8 cellular contexts compared by ENCODE assay signal in genomic region chr10:87861953-87862643, GRCh38. TPM values are rescaled to one million over a fixed set of nuclear protein-coding genes. Genes with fewer than 3 reads are reported as not detected.
A peak's percentile ranks its signal among the peaks of the same experiment; 100 is the strongest.
DNase-seq lines count a peak whose midpoint lies in the region; ATAC-seq and TF ChIP-seq lines count a peak whose summit lies in the region.

No MANE protein-coding gene starts in this region.

- H3K27ac ChIP-seq in DND-41 (ENCODE audit: low read length): peak overlapping the region; percentile 97
- peak overlapping the region; percentile 76 for H3K27ac ChIP-seq in IMR-90 (ENCODE audit: insufficient read depth, low read length)
- peak overlapping the region; percentile 85 to 97 for H3K27ac ChIP-seq in SK-N-SH (ENCODE audit: low read depth in 2 of 2, low read length in 1 of 2)

- H2AFZ ChIP-seq in DND-41 (ENCODE audit: low read depth, low read length): peak overlapping the region; percentile 83
- peak overlapping the region; percentile 99 for H2AFZ ChIP-seq in IMR-90 (replicated peaks; ENCODE audit: low read length, poor library complexity)
- peak overlapping the region; percentile 92 for H2AFZ ChIP-seq in SK-N-SH (ENCODE audit: low read depth)

- H3K4me1 ChIP-seq in DND-41 (ENCODE audit: insufficient read depth, low read length) (peaks cover 23% of the 10 kb centered on the region), IMR-90 (ENCODE audit: control insufficient read depth, insufficient read depth, low read length) (no peaks in the 10 kb centered on the region), SK-N-SH (ENCODE audit: control insufficient read depth in 1 of 2, insufficient read depth in 2 of 2, low read depth in 1 of 2, low read length in 1 of 2) (peaks cover 0 to 13% of the 10 kb centered on the region in 2 experiments; a peak in 2 of 4 replicates)

- H3F3A ChIP-seq in SK-N-SH (replicated peaks; ENCODE audit: insufficient read depth): peaks cover 33% of the 10 kb centered on the region

- ATAC-seq in DND-41 (ENCODE audit: insufficient read depth, low read depth) (peak; percentile 48), GM21447 (IDR thresholded peaks at IDR 0.05; ENCODE audit: unreplicated experiment) (peak; percentile 50), IMR-90 (ENCODE audit: low read depth) (peak; percentile 72)
- ATAC-seq in activated naive CD4-positive, alpha-beta T cell treated with anti-CD3 and anti-CD28 coated beads, Interleukin-2, amount 50 U/mL, for 72 hours: peak; percentile 54 to 59

- peak overlapping the region; percentile 88 for H4K91ac ChIP-seq in IMR-90 (ENCODE audit: insufficient read depth, low read depth, low read length)

- CTCF ChIA-PET in IMR-90 (lab: Yijun Ruan, JAX): interaction anchor here (0.6 to 1.3 kb wide), 2 partner anchors 86 to 528 kb away, joined by 4 read pairs; no protein-coding TSS in a partner anchor
- CTCF ChIA-PET in SK-N-SH (lab: Yijun Ruan, JAX): interaction anchor here (1.0 to 3.8 kb wide), 7 partner anchors 12 to 702 kb away, joined by 3 to 42 read pairs (median 3); no protein-coding TSS in a partner anchor

- peak overlapping the region; percentile 71 for H2BK5ac ChIP-seq in IMR-90 (ENCODE audit: low read depth, low read length, poor library complexity, severe bottlenecking)

- DNase-seq in DND-41 (peak; percentile 98), IMR-90 (peak; percentile 98), SK-N-SH (peak; percentile 91), glomerular endothelial cell (ENCODE audit: extremely low read depth, low read depth, low spot score) (peak; percentile 89), nucleus accumbens (lab: John Stamatoyannopoulos, UW) (peak; percentile 47 to 97 (median 88)), superior temporal gyrus (ENCODE audit: extremely low spot score) (peak; percentile 97)
- peak; percentile 88 to 89 for DNase-seq in activated naive CD4-positive, alpha-beta T cell treated with anti-CD3 and anti-CD28 coated beads, Interleukin-2, amount 50 U/mL, for 72 hours (ENCODE audit: low spot score in 2 of 2)

- H4K20me1 ChIP-seq in DND-41 (ENCODE audit: insufficient read depth, low read length) (peaks cover 28% of the 10 kb centered on the region; the same call in 1 of the 2 replicates), IMR-90 (ENCODE audit: insufficient read depth, low read length) (peaks cover 27% of the 10 kb centered on the region; the same call in 1 of the 2 replicates), SK-N-SH (ENCODE audit: insufficient read depth) (peaks cover 29% of the 10 kb centered on the region)

- TF ChIP-seq RAD21 in IMR-90 (IDR thresholded peaks at IDR 0.05; ENCODE audit: low read length) (peak; percentile 2; the same call in 1 of the 2 replicates), SK-N-SH (IDR thresholded peaks at IDR 0.05; ENCODE audit: low read length) (peak; percentile 23)

- no peaks in the 10 kb centered on the region for H3K27me3 ChIP-seq in DND-41 (ENCODE audit: insufficient read depth, low read length, poor library complexity)
- H3K27me3 ChIP-seq in IMR-90 (ENCODE audit: control insufficient read depth, insufficient read depth, low read length): no peaks in the 10 kb centered on the region
- no peaks in the 10 kb centered on the region for H3K27me3 ChIP-seq in SK-N-SH (ENCODE audit: insufficient read depth)

- dilution Hi-C loops in IMR-90 (cut with HindIII; ENCODE audit: low sequenced_read_pairs, unreplicated experiment): no loop called here

- H3K9ac ChIP-seq in DND-41 (ENCODE audit: low read depth, low read length): peak overlapping the region; percentile 82
- H3K9ac ChIP-seq in IMR-90 (ENCODE audit: low read depth, low read length): peak overlapping the region; percentile 71
- peak overlapping the region; percentile 94 for H3K9ac ChIP-seq in SK-N-SH

- H3K79me2 ChIP-seq in DND-41 (ENCODE audit: insufficient read depth, low read length) (peaks cover 55% of the 10 kb centered on the region), SK-N-SH (ENCODE audit: insufficient read depth) (peaks cover 35% of the 10 kb centered on the region)

- H3K9me2 ChIP-seq in SK-N-SH: no peaks in the 10 kb centered on the region

- intact Hi-C loops in IMR-90 (cut with micrococcal nuclease): loop anchor here (1.0 to 10.0 kb wide), 9 partner anchors 75 to 691 kb away; no protein-coding TSS in a partner anchor

- no peaks in the 10 kb centered on the region for H3K9me3 ChIP-seq in DND-41 (ENCODE audit: insufficient read depth, low read length, severe bottlenecking)
- H3K9me3 ChIP-seq in IMR-90 (ENCODE audit: control insufficient read depth, insufficient read depth, low read length): no peaks in the 10 kb centered on the region
- H3K9me3 ChIP-seq in SK-N-SH: no peaks in the 10 kb centered on the region

- peak overlapping the region; percentile 94; the same call in 1 of the 2 replicates for H3K23ac ChIP-seq in IMR-90 (ENCODE audit: low read depth, low read length)

- H2BK15ac ChIP-seq in IMR-90 (ENCODE audit: low read depth, low read length): peak overlapping the region; percentile 48; the same call in 1 of the 3 replicates

- TF ChIP-seq CTCF in DND-41 (IDR thresholded peaks at IDR 0.05; ENCODE audit: borderline replicate concordance, extremely low read depth, low read length, poor library complexity, severe bottlenecking) (peak; percentile 21), IMR-90 (conservative IDR thresholded peaks at IDR 0.05; ENCODE audit: low read depth, low read length) (no peak), SK-N-SH (IDR thresholded peaks at IDR 0.05) (no peak)

- peak overlapping the region; percentile 85 for H3K4ac ChIP-seq in IMR-90 (ENCODE audit: low read depth, low read length)

- peak overlapping the region; percentile 59; the same call in 1 of the 2 replicates for H2BK20ac ChIP-seq in IMR-90 (ENCODE audit: low read depth, low read length)

- H3K4me3 ChIP-seq in DND-41 (ENCODE audit: low read depth in 1 of 2, low read length in 2 of 2) (peak overlapping the region; percentile 58 to 73), IMR-90 (ENCODE audit: insufficient read depth, low read depth, low read length) (peak overlapping the region; percentile 73), SK-N-SH (ENCODE audit: low read depth in 2 of 2, low read length in 1 of 2) (peak overlapping the region; percentile 79 to 97)

- 0 out of 2 replicates have a peak, but pooled peaks have one; percentile 18 for TF ChIP-seq POLR2A in IMR-90 (IDR thresholded peaks at IDR 0.05; ENCODE audit: low read depth, low read length)

- BruUV-seq in IMR-90 (replicated peaks; lab: Mats Ljungman, UMichigan): no TSS peak

- peak overlapping the region; percentile 95 for H2AK9ac ChIP-seq in IMR-90 (replicated peaks; ENCODE audit: low read depth, low read length, poor library complexity)

- H3K79me1 ChIP-seq in IMR-90 (ENCODE audit: low read depth in 1 of 2, low read length in 2 of 2): peaks cover 0 to 6% of the 10 kb centered on the region in 2 experiments; a peak in 1 of 4 replicates

- POLR2A ChIA-PET in IMR-90 (lab: Charles Lee; ENCODE audit: unreplicated experiment) (interaction anchor here (0.6 to 1.2 kb wide), 4 partner anchors 10 to 527 kb away, joined by 3 to 4 read pairs (median 4); no protein-coding TSS in a partner anchor), SK-N-SH (lab: Yijun Ruan, JAX) (interaction anchor here (0.6 to 3.0 kb wide), 19 partner anchors 10 to 690 kb away, joined by 3 to 37 read pairs (median 5); partner anchors contain the start of gene ATAD1)

- peak overlapping the region; percentile 89 for H3K4me2 ChIP-seq in DND-41 (ENCODE audit: insufficient read depth, low read length)
- peak overlapping the region; percentile 97 for H3K4me2 ChIP-seq in IMR-90 (ENCODE audit: low read depth, low read length)
- peak overlapping the region; percentile 96 for H3K4me2 ChIP-seq in SK-N-SH

- no peaks in the 10 kb centered on the region for H3K9me3 Mint-ChIP-seq in activated naive CD4-positive, alpha-beta T cell treated with anti-CD3 and anti-CD28 coated beads, Interleukin-2, amount 50 U/mL, for 72 hours

- in situ Hi-C loops in IMR-90 (cut with MboI; ENCODE audit: low sequenced_read_pairs): loop anchor here (5.0 kb wide), 1 partner anchor 525 kb away; no protein-coding TSS in a partner anchor

- TF ChIP-seq EP300 in SK-N-SH (IDR thresholded peaks at IDR 0.05; ENCODE audit: borderline replicate concordance in 1 of 2, low read depth in 1 of 2, low read length in 1 of 2): 0 out of 4 replicates have a peak, but pooled peaks of 1 of the 2 experiments have one; percentile 22

- peak overlapping the region; percentile 73 to 94 for H3K27ac Mint-ChIP-seq in activated naive CD4-positive, alpha-beta T cell treated with anti-CD3 and anti-CD28 coated beads, Interleukin-2, amount 50 U/mL, for 72 hours

- peak overlapping the region; percentile 21 for H4K5ac ChIP-seq in IMR-90 (ENCODE audit: low read depth, low read length)

- H3K36me3 Mint-ChIP-seq in activated naive CD4-positive, alpha-beta T cell treated with anti-CD3 and anti-CD28 coated beads, Interleukin-2, amount 50 U/mL, for 72 hours: peaks cover 13 to 29% of the 10 kb centered on the region in 2 donors

- H3K18ac ChIP-seq in IMR-90 (ENCODE audit: low read depth, low read length): peak overlapping the region; percentile 44

- H3K36me3 ChIP-seq in DND-41 (ENCODE audit: insufficient read depth, low read length) (peaks cover 16% of the 10 kb centered on the region), IMR-90 (ENCODE audit: control insufficient read depth, insufficient read depth, low read length) (no peaks in the 10 kb centered on the region), SK-N-SH (replicated peaks in 1 of 2; ENCODE audit: control insufficient read depth in 1 of 2, insufficient read depth in 2 of 2, low read length in 1 of 2) (peaks cover 8 to 10% of the 10 kb centered on the region in 2 experiments)

- peak overlapping the region; percentile 62 for H2BK120ac ChIP-seq in IMR-90 (ENCODE audit: low read depth, low read length)

- H3K14ac ChIP-seq in IMR-90 (replicated peaks; ENCODE audit: low read depth, low read length): peak overlapping the region; percentile 91

- H3K56ac ChIP-seq in IMR-90 (ENCODE audit: extremely low read depth, insufficient read depth, low read length): peak overlapping the region; percentile 50

- H2AK5ac ChIP-seq in IMR-90 (ENCODE audit: low read depth, low read length): peak overlapping the region; percentile 46; the same call in 1 of the 2 replicates

- 1% methylated on average over 20 of the region's 56 CpGs; no CpG with 5 or more reads in 1 of the 2 experiments for WGBS in IMR-90 (ENCODE audit: extremely low coverage in 2 of 2, insufficient read length in 1 of 2), 2 experiments
- WGBS in SK-N-SH (ENCODE audit: low lambda C conversion rate): 18% methylated on average over 29 of the region's 56 CpGs

- peak overlapping the region; percentile 65 to 90 for H4K8ac ChIP-seq in IMR-90 (ENCODE audit: low read depth in 2 of 2, low read length in 2 of 2)

- no peaks in the 10 kb centered on the region for H3K9me1 ChIP-seq in IMR-90 (ENCODE audit: insufficient read depth, low read length)

RNA-seq across cellular contexts. Expression of gene KLLN, which starts 1.2 kb away (rescaled TPM):
- total RNA-seq in IMR-90 (2012; rRNA removed) (0.36 and 0.56 TPM in 2 replicates), glomerular endothelial cell (0.18 and 0.82 TPM in 2 replicates)
- polyA plus RNA-seq in IMR-90 (2012; rRNA removed) (0.26 and 0.36 TPM in 2 replicates), SK-N-SH (2012; rRNA removed) (0.83 and 1.2 TPM in 2 replicates)
- 0.22 and 0.39 TPM in 2 replicates for polyA plus RNA-seq in IMR-90 (2012; cell fraction: cytosol; rRNA removed)
- polyA plus RNA-seq in IMR-90 (2012; cell fraction: nucleus; rRNA removed; ENCODE audit: low replicate concordance): 0.11 and 0.18 TPM in 2 replicates
- 0.86 and 1.0 TPM in 2 replicates for polyA plus RNA-seq in SK-N-SH (2012; cell fraction: cytosol; rRNA removed)
- polyA plus RNA-seq in SK-N-SH (2012; cell fraction: nucleus; rRNA removed): 0.51 and 0.54 TPM in 2 replicates
- total RNA-seq in activated naive CD4-positive, alpha-beta T cell treated with anti-CD3 and anti-CD28 coated beads, Interleukin-2, amount 50 U/mL, for 72 hours: under 1 TPM; 0.16 to 0.50 TPM

RNA-seq across cellular contexts. Expression of gene PTEN, which starts 1.3 kb away (rescaled TPM):
- total RNA-seq in IMR-90 (2012; rRNA removed): 38.9 and 88.0 TPM in 2 replicates
- 12.0 and 14.5 TPM in 2 replicates for polyA plus RNA-seq in IMR-90 (2012; rRNA removed)
- polyA plus RNA-seq in IMR-90 (2012; cell fraction: cytosol; rRNA removed): 2.1 and 2.9 TPM in 2 replicates
- polyA plus RNA-seq in IMR-90 (2012; cell fraction: nucleus; rRNA removed; ENCODE audit: low replicate concordance): 2.0 and 15.2 TPM in 2 replicates
- polyA plus RNA-seq in SK-N-SH (2012; rRNA removed): 12.8 and 13.1 TPM in 2 replicates
- 15.4 and 25.8 TPM in 2 replicates for polyA plus RNA-seq in SK-N-SH (2012; cell fraction: cytosol; rRNA removed)
- 8.4 and 14.2 TPM in 2 replicates for polyA plus RNA-seq in SK-N-SH (2012; cell fraction: nucleus; rRNA removed)
- total RNA-seq in activated naive CD4-positive, alpha-beta T cell treated with anti-CD3 and anti-CD28 coated beads, Interleukin-2, amount 50 U/mL, for 72 hours: 10 to 100 TPM; 36.6 to 54.3 TPM
- total RNA-seq in glomerular endothelial cell: 41.2 and 64.8 TPM in 2 replicates

RNA-seq across cellular contexts. Expression of gene ATAD1, which starts 44.1 kb away (rescaled TPM):
- total RNA-seq in IMR-90 (2012; rRNA removed) (21.9 and 41.4 TPM in 2 replicates), glomerular endothelial cell (32.1 and 34.7 TPM in 2 replicates)
- polyA plus RNA-seq in IMR-90 (2012; rRNA removed) (11.7 and 12.7 TPM in 2 replicates), SK-N-SH (2012; rRNA removed) (13.5 and 21.0 TPM in 2 replicates)
- polyA plus RNA-seq in IMR-90 (2012; cell fraction: cytosol; rRNA removed): 1.2 and 1.5 TPM in 2 replicates
- 0.53 and 6.8 TPM in 2 replicates for polyA plus RNA-seq in IMR-90 (2012; cell fraction: nucleus; rRNA removed; ENCODE audit: low replicate concordance)
- polyA plus RNA-seq in SK-N-SH (2012; cell fraction: cytosol; rRNA removed): 26.3 and 34.2 TPM in 2 replicates
- 4.0 and 16.5 TPM in 2 replicates for polyA plus RNA-seq in SK-N-SH (2012; cell fraction: nucleus; rRNA removed)
- total RNA-seq in activated naive CD4-positive, alpha-beta T cell treated with anti-CD3 and anti-CD28 coated beads, Interleukin-2, amount 50 U/mL, for 72 hours: 10 to 100 TPM; 35.0 to 51.6 TPM

Comparison
In these comparisons a context has a peak if more than half of its experiments do, and no peak if none do; other contexts are left out.
1. Peak in every context shown above with its lines: DNase-seq, ATAC-seq, H3K4me3 ChIP-seq and H3K27ac ChIP-seq.